15 cellular contexts compared by ENCODE assay signal in the genomic region with DNA sequence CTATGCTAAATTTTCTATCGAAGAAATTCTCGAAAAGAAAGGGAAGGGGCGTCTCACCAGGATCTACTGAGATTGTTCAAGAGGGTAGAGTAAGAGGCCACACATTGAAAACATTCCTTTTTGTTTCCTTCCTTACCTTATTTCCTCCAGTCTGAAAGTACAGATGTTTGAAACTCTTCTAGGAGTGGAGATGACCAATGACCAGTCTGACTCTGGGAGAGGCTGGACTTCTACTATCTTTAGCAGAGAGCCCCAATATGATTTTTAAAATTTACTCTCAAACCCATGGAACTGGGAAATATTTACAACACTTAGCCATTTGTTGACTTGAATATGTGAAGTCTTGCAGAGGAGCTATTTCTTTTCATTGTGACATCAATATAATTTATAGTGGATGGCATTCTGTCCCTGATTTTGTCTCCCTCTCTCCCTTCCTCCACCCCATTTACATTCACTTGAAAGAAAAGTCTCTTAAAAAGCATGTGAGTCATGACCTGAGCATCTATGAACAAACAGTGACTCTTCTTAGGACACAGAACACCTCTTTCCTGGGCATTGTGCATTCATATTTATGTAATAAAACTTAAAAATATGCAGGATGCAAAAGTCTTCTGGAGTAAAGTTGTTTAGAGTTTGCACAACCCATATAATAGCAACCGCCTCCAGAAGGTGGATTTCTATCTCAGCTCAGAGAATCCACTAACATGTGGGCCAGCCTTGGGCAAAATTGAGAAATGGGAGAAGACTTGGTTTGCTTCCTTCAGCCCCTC. TPM values are rescaled to one million over a fixed set of nuclear protein-coding genes. Genes with fewer than 3 reads are reported as not detected.
DNase-seq lines count a peak whose midpoint lies in the region; ATAC-seq and TF ChIP-seq lines count a peak whose summit lies in the region.
"Had no signal": no experiment of that assay in that cellular context is flagged by ENCODE, and none has a peak within 500 bp of the region (broad histone marks: within the 10 kb centered on the region; RNA-seq: fewer than 3 reads in every experiment).

No MANE protein-coding gene starts in this region.

- no peak for ATAC-seq in GM18511 (IDR thresholded peaks at IDR 0.05; ENCODE audit: unreplicated experiment)
- ATAC-seq in GM19035 (IDR thresholded peaks at IDR 0.05; ENCODE audit: unreplicated experiment), result no peak
- ATAC-seq in HG03196 (IDR thresholded peaks at IDR 0.05; ENCODE audit: unreplicated experiment), result no peak
- ATAC-seq: left colon had no signal

- in situ Hi-C loops in astrocyte of the spinal cord (cut with HindIII; ENCODE audit: low sequenced_read_pairs), result no loop called here

- 67% methylated on average over 1 of the region's 4 CpGs; no CpG with 5 or more reads in 1 of the 2 experiments for WGBS in mesodermal cell (ENCODE audit: insufficient coverage in 2 of 2), 2 experiments

- no peak for DNase-seq in AG04450 (ENCODE audit: low read depth, low spot score)
- peak; percentile 83 for DNase-seq in HT1080 (ENCODE audit: low read depth)
- peak; percentile 64 for DNase-seq in astrocyte of the spinal cord (ENCODE audit: low read depth, low spot score)
- DNase-seq in NCI-H1048 (lab: John Stamatoyannopoulos, UW), result no peak
- DNase-seq: activated CD8-positive, alpha-beta memory T cell treated with anti-CD3 and anti-CD28 coated beads, Interleukin-2, amount 50 U/mL, for 4 hours; BE2C; left colon; NCI-H2171 treated with DMSO at 0.1 percent for 48 hours; stimulated activated CD4-positive, alpha-beta T cell treated with anti-CD3 and anti-CD28 coated beads, Interleukin-4, amount 100 ng/mL, for 24 hours had no signal

- peaks cover 42% of the 10 kb centered on the region for H3K4me1 ChIP-seq in mesodermal cell (ENCODE audit: control insufficient read depth, insufficient read depth, low read length, poor library complexity, severe bottlenecking)
- H3K4me1 ChIP-seq: BE2C had no signal

- H3K9me3 ChIP-seq in AG04450 (ENCODE audit: control insufficient read depth, insufficient read depth, low read length) (no peaks in the 10 kb centered on the region), mesodermal cell (ENCODE audit: control insufficient read depth, low read length) (no peaks in the 10 kb centered on the region)
- H3K9me3 ChIP-seq: BE2C had no signal

- H3K4me3 ChIP-seq in AG04450 (ENCODE audit: low read depth, low read length), result no peak overlapping the region
- H3K4me3 ChIP-seq in astrocyte of the spinal cord (ENCODE audit: low read depth, low read length), result no peak overlapping the region
- H3K4me3 ChIP-seq in mesodermal cell (ENCODE audit: extremely low read depth, insufficient read depth, low read length, poor library complexity, severe bottlenecking), result no peak overlapping the region

- CTCF ChIA-PET in AG04450 (lab: Charles Lee), result interaction anchor here (0.7 kb wide), 1 partner anchor 12 kb away, joined by 3 read pairs; no protein-coding TSS in a partner anchor

- H3K36me3 ChIP-seq in mesodermal cell (ENCODE audit: control insufficient read depth, insufficient read depth, low read length), result no peaks in the 10 kb centered on the region
- H3K36me3 ChIP-seq: BE2C had no signal

- no peaks in the 10 kb centered on the region for H3K27me3 ChIP-seq in AG04450 (ENCODE audit: control insufficient read depth, insufficient read depth, low read length)

- no peak for TF ChIP-seq CTCF in AG04450 (IDR thresholded peaks at IDR 0.05; ENCODE audit: low read depth, low read length)
- no peak for TF ChIP-seq CTCF in astrocyte of the spinal cord (IDR thresholded peaks at IDR 0.05; ENCODE audit: low read depth, low read length)

- H3K27ac ChIP-seq in AG04450 (ENCODE audit: low read depth, low read length), result peak overlapping the region; percentile 59
- peak overlapping the region; percentile 79 for H3K27ac ChIP-seq in mesodermal cell (ENCODE audit: low read depth, low read length, severe bottlenecking)
- H3K27ac ChIP-seq: KMS-11, parathyroid adenoma had no signal

- POLR2A ChIA-PET in AG04450 (lab: Yijun Ruan, JAX), result no interaction called here

RNA-seq across cellular contexts. Expression of a gene that starts 31.2 kb away (rescaled TPM):
- polyA plus RNA-seq in AG04450 (2011; rRNA removed), result 0.97 and 1.1 TPM in 2 replicates
- polyA minus RNA-seq in AG04450 (2011; rRNA and poly(A)+ RNA removed), result 1.3 and 1.8 TPM in 2 replicates
- total RNA-seq in HT1080 (2014; rRNA removed; shearing (Covaris generic)), result 2.4 and 3.8 TPM in 2 replicates
- 0.67 and 1.1 TPM in 2 replicates for polyA plus RNA-seq in HT1080 (2015; cell fraction: cytosol; rRNA removed)
- polyA plus RNA-seq in HT1080 (2015; cell fraction: nucleus; rRNA removed), result 1.3 and 1.6 TPM in 2 replicates
- polyA plus RNA-seq in mesodermal cell (2013, experiment 1 of 2), result 54.1 TPM
- 52.9 TPM for polyA plus RNA-seq in mesodermal cell (2013, experiment 2 of 2)

Comparison
In these comparisons a context has a peak if more than half of its experiments do, and no peak if none do; other contexts are left out.
1. DNase-seq: peak in HT1080 (single experiment) and astrocyte of the spinal cord (single experiment); none in AG04450 (single experiment) and NCI-H1048 (single experiment).